In genomic region chr19:23800868-23801267, GRCh38 we compare ENCODE assay signal across 18 cellular contexts.
"Had no signal": no experiment of that assay in that cellular context is flagged by ENCODE, and none has a peak within 500 bp of the region (broad histone marks: within the 10 kb centered on the region; RNA-seq: fewer than 3 reads in every experiment).

No MANE protein-coding gene starts in this region.

- H3K4me1 Mint-ChIP-seq: neural progenitor cell had no signal

- ATAC-seq: activated CD8-positive, alpha-beta memory T cell treated with anti-CD3 and anti-CD28 coated beads, Interleukin-2, amount 10 ng/mL, durations not matched to agents 7 days and 5 days had no signal

- H3K4me3 Mint-ChIP-seq: activated CD8-positive, alpha-beta memory T cell treated with anti-CD3 and anti-CD28 coated beads, Interleukin-2, amount 10 ng/mL, durations not matched to agents 7 days and 5 days; dendritic cell treated with granulocyte-macrophage colony-stimulating factor and Interleukin-4, amounts not matched to agents 40 ng/mL and 50 ng/mL, for 4 days; endodermal cell; neural progenitor cell had no signal

- H3K27me3 Mint-ChIP-seq: activated CD8-positive, alpha-beta memory T cell treated with anti-CD3 and anti-CD28 coated beads, Interleukin-2, amount 10 ng/mL, durations not matched to agents 7 days and 5 days; dendritic cell treated with granulocyte-macrophage colony-stimulating factor and Interleukin-4, amounts not matched to agents 40 ng/mL and 50 ng/mL, for 4 days had no signal

- H3K27ac Mint-ChIP-seq: activated CD8-positive, alpha-beta memory T cell treated with anti-CD3 and anti-CD28 coated beads, Interleukin-2, amount 10 ng/mL, durations not matched to agents 7 days and 5 days; dendritic cell treated with granulocyte-macrophage colony-stimulating factor and Interleukin-4, amounts not matched to agents 40 ng/mL and 50 ng/mL, for 4 days; endodermal cell; neural progenitor cell had no signal

- DNase-seq: activated CD4-positive, alpha-beta T cell treated with anti-CD3 and anti-CD28 coated beads for 4 hours; activated CD8-positive, alpha-beta memory T cell treated with anti-CD3 and anti-CD28 coated beads, Interleukin-2, amount 10 ng/mL, durations not matched to agents 7 days and 5 days; activated naive CD4-positive, alpha-beta T cell treated with Interleukin-2 at 50 U/mL for 16 hours; activated T-cell treated with anti-CD3 and anti-CD28 coated beads, Interleukin-2, amount 50 U/mL, for 48 hours; brain microvascular endothelial cell; cerebellar nuclear complex; endodermal cell; erythroblast; kidney; left ventricle myocardium inferior; mesendoderm; stimulated activated CD4-positive, alpha-beta T cell treated with anti-CD3 and anti-CD28 coated beads, Interleukin-4, amount 100 ng/mL, for 1 hour; stimulated activated CD8-positive, alpha-beta memory T cell treated with anti-CD3 and anti-CD28 coated beads, Interleukin-4, amount 100 ng/mL, for 48 hours; thyroid gland; uterus; WERI-Rb-1 had no signal
